Comparison of ENCODE assay signal across 10 cellular contexts in genomic region chr10:69961168-69961863, GRCh38.
DNase-seq lines count a peak whose midpoint lies in the region; ATAC-seq and TF ChIP-seq lines count a peak whose summit lies in the region.
"Had no signal": no experiment of that assay in that cellular context is flagged by ENCODE, and none has a peak within 500 bp of the region (broad histone marks: within the 10 kb centered on the region; RNA-seq: fewer than 3 reads in every experiment).

No MANE protein-coding gene starts in this region.

- no peaks in the 10 kb centered on the region for H3K9me3 ChIP-seq in BLaER1
- no peaks in the 10 kb centered on the region for H3K9me3 ChIP-seq in lower lobe of right lung

- in situ Hi-C loops in brain microvascular endothelial cell (cut with HindIII; ENCODE audit: low pct_ligation_motif_present, low sequenced_read_pairs): no loop called here

- H3K9ac ChIP-seq in BLaER1: no peak overlapping the region
- H3K9ac ChIP-seq: parathyroid adenoma had no signal

- TF ChIP-seq CTCF in brain microvascular endothelial cell (IDR thresholded peaks at IDR 0.05; ENCODE audit: low read depth, low read length, missing control alignments): peak; percentile 63
- TF ChIP-seq CTCF in lower lobe of right lung (IDR thresholded peaks at IDR 0.05): peak; percentile 23

- H4K20me1 ChIP-seq in BLaER1: no peaks in the 10 kb centered on the region

- intact Hi-C loops in lower lobe of right lung (cut with DNase I): no loop called here

- H3K4me3 ChIP-seq in BLaER1 (no peak overlapping the region), brain microvascular endothelial cell (ENCODE audit: low read depth, low read length) (no peak overlapping the region), lower lobe of right lung (no peak overlapping the region)

- H3K36me3 ChIP-seq in BLaER1: no peaks in the 10 kb centered on the region
- H3K36me3 ChIP-seq in brain microvascular endothelial cell (replicated peaks): peaks cover 7% of the 10 kb centered on the region
- no peaks in the 10 kb centered on the region for H3K36me3 ChIP-seq in lower lobe of right lung

- H3K27ac ChIP-seq in BLaER1 (peak overlapping the region; percentile 11; the same call in 1 of the 2 replicates), brain microvascular endothelial cell (no peak overlapping the region), lower lobe of right lung (no peak overlapping the region)
- H3K27ac ChIP-seq: parathyroid adenoma had no signal

- H3K27me3 ChIP-seq in BLaER1 (no peaks in the 10 kb centered on the region), brain microvascular endothelial cell (replicated peaks) (no peaks in the 10 kb centered on the region), lower lobe of right lung (ENCODE audit: low read depth) (peaks cover 6% of the 10 kb centered on the region)

- H3K4me1 ChIP-seq in BLaER1 (peaks cover 50% of the 10 kb centered on the region), lower lobe of right lung (peaks cover 14% of the 10 kb centered on the region)
- H3K4me1 ChIP-seq: parathyroid adenoma had no signal

- peak; percentile 14 to 16 for ATAC-seq in lower lobe of right lung
- ATAC-seq in HG03457 (IDR thresholded peaks at IDR 0.05; ENCODE audit: unreplicated experiment): no peak
- ATAC-seq in GM18909 (IDR thresholded peaks at IDR 0.05; ENCODE audit: poor library complexity, unreplicated experiment): no peak
- ATAC-seq: esophagus mucosa had no signal

- DNase-seq in HT-29 (ENCODE audit: low spot score) (peak; percentile 28), brain microvascular endothelial cell (peak; percentile 21), lower lobe of right lung (no peak), mucosa of gallbladder (ENCODE audit: low spot score) (no peak), iPS-NIHi7 (ENCODE audit: extremely low spot score) (no peak)

- H3K4me2 ChIP-seq in BLaER1: peak overlapping the region; percentile 76

Comparison
In these comparisons a context has a peak if more than half of its experiments do, and no peak if none do; other contexts are left out.
1. DNase-seq: peak in HT-29 (single experiment) and brain microvascular endothelial cell (single experiment); none in lower lobe of right lung (single experiment), mucosa of gallbladder (single experiment) and iPS-NIHi7 (single experiment).
2. ATAC-seq: peak in lower lobe of right lung (2 of 2); none in HG03457 (single experiment) and GM18909 (single experiment).